In genomic region chr7:20302300-20302699, GRCh38 we compare ENCODE assay signal across 1 cellular context. TPM values are rescaled to one million over a fixed set of nuclear protein-coding genes. Genes with fewer than 3 reads are reported as not detected.
"Had no signal": no experiment of that assay in that cellular context is flagged by ENCODE, and none has a peak within 500 bp of the region (broad histone marks: within the 10 kb centered on the region; RNA-seq: fewer than 3 reads in every experiment).

No MANE protein-coding gene starts in this region.

RNA-seq across cellular contexts. Expression of gene ITGB8, which starts 28.4 kb away (rescaled TPM):
- total RNA-seq: OCI-LY7 had no signal
